Comparison of ENCODE assay signal across 21 cellular contexts in the genomic region with DNA sequence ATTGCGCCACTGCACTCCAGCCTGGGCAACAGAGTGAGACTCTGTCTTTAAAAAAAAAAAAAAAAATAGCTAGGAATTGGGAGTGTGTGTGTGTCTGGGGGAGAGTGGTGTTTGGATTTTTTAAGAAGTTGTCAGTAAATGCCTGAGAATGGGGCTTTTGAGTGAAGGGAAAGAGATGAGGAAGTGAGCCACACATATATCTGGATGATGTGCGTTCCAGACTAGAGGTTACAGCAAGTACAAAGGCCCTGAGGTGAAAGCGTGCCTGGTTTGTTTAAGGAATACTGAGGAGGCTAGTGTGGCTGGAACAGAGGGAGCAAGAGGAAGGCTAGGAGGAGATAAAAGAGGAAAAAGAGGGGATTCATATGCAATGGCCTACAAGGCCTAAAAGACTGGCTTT.
A peak's percentile ranks its signal among the peaks of the same experiment; 100 is the strongest.
DNase-seq lines count a peak whose midpoint lies in the region; ATAC-seq and TF ChIP-seq lines count a peak whose summit lies in the region.
"Had no signal": no experiment of that assay in that cellular context is flagged by ENCODE, and none has a peak within 500 bp of the region (broad histone marks: within the 10 kb centered on the region; RNA-seq: fewer than 3 reads in every experiment).

No MANE protein-coding gene starts in this region.

- CTCF ChIA-PET in activated B cell treated with CpG ODN at 0.5 μM for 24 hours (lab: Charles Lee) = no interaction called here

- H3K4me3 Mint-ChIP-seq in activated naive CD8-positive, alpha-beta T cell treated with anti-CD3 and anti-CD28 coated beads, Interleukin-2, amount 50 U/mL, for 24 hours = no peak overlapping the region
- H3K4me3 Mint-ChIP-seq in activated naive CD8-positive, alpha-beta T cell treated with anti-CD3 and anti-CD28 coated beads for 36 hours = no peak overlapping the region
- H3K4me3 Mint-ChIP-seq in activated B cell treated with CpG ODN at 0.5 μM for 24 hours (no peak overlapping the region), memory B cell (no peak overlapping the region)
- H3K4me3 Mint-ChIP-seq in stimulated activated memory B cell treated with anti-CD40 and anti-IgM and Interleukin-4, amounts not matched to agents 10 μg/mL and 1 μg/mL and 100 μg/mL, for 72 hours = no peak overlapping the region
- H3K4me3 Mint-ChIP-seq: CD14-positive monocyte; CD4-positive, alpha-beta T cell; CD8-positive, alpha-beta memory T cell had no signal

- no peak for ATAC-seq in activated naive CD8-positive, alpha-beta T cell treated with anti-CD3 and anti-CD28 coated beads, Interleukin-2, amount 50 U/mL, for 24 hours
- ATAC-seq in activated B cell treated with CpG ODN at 0.5 μM for 24 hours (ENCODE audit: low read depth) (no peak), memory B cell (ENCODE audit: low read depth) (no peak), Right ventricle myocardium inferior (no peak)
- no peak for ATAC-seq in stimulated activated memory B cell treated with anti-CD40 and anti-IgM and Interleukin-4, amounts not matched to agents 10 μg/mL and 1 μg/mL and 100 μg/mL, for 72 hours
- ATAC-seq: A549 had no signal

- H3K4me1 Mint-ChIP-seq in activated naive CD8-positive, alpha-beta T cell treated with anti-CD3 and anti-CD28 coated beads, Interleukin-2, amount 50 U/mL, for 24 hours = peaks cover 11% of the 10 kb centered on the region
- peaks cover 12% of the 10 kb centered on the region for H3K4me1 Mint-ChIP-seq in activated naive CD8-positive, alpha-beta T cell treated with anti-CD3 and anti-CD28 coated beads for 36 hours
- H3K4me1 Mint-ChIP-seq in activated B cell treated with CpG ODN at 0.5 μM for 24 hours (peaks cover 38% of the 10 kb centered on the region), memory B cell (peaks cover 27% of the 10 kb centered on the region)
- H3K4me1 Mint-ChIP-seq in stimulated activated memory B cell treated with anti-CD40 and anti-IgM and Interleukin-4, amounts not matched to agents 10 μg/mL and 1 μg/mL and 100 μg/mL, for 72 hours = peaks cover 49% of the 10 kb centered on the region

- POLR2A ChIA-PET in activated B cell treated with CpG ODN at 0.5 μM for 24 hours (lab: Charles Lee) = interaction anchor here (0.6 kb wide), 1 partner anchor 13 kb away, joined by 8 read pairs; no protein-coding TSS in a partner anchor

- H3K27me3 Mint-ChIP-seq in activated naive CD8-positive, alpha-beta T cell treated with anti-CD3 and anti-CD28 coated beads, Interleukin-2, amount 50 U/mL, for 24 hours = no peaks in the 10 kb centered on the region
- no peaks in the 10 kb centered on the region for H3K27me3 Mint-ChIP-seq in activated naive CD8-positive, alpha-beta T cell treated with anti-CD3 and anti-CD28 coated beads for 36 hours
- H3K27me3 Mint-ChIP-seq in activated B cell treated with CpG ODN at 0.5 μM for 24 hours = no peaks in the 10 kb centered on the region
- H3K27me3 Mint-ChIP-seq in memory B cell = no peaks in the 10 kb centered on the region
- no peaks in the 10 kb centered on the region for H3K27me3 Mint-ChIP-seq in stimulated activated memory B cell treated with anti-CD40 and anti-IgM and Interleukin-4, amounts not matched to agents 10 μg/mL and 1 μg/mL and 100 μg/mL, for 72 hours
- H3K27me3 Mint-ChIP-seq: CD4-positive, alpha-beta T cell had no signal

- no peak for TF ChIP-seq CTCF in activated B cell treated with CpG ODN at 0.5 μM for 24 hours (IDR thresholded peaks at IDR 0.05)

- H3K36me3 Mint-ChIP-seq in activated naive CD8-positive, alpha-beta T cell treated with anti-CD3 and anti-CD28 coated beads, Interleukin-2, amount 50 U/mL, for 24 hours (ENCODE audit: low read depth) = peaks cover 3% of the 10 kb centered on the region
- peaks cover 5% of the 10 kb centered on the region for H3K36me3 Mint-ChIP-seq in activated naive CD8-positive, alpha-beta T cell treated with anti-CD3 and anti-CD28 coated beads for 36 hours
- H3K36me3 Mint-ChIP-seq in activated B cell treated with CpG ODN at 0.5 μM for 24 hours (ENCODE audit: low read depth) (peaks cover 9% of the 10 kb centered on the region), memory B cell (peaks cover 12% of the 10 kb centered on the region)
- H3K36me3 Mint-ChIP-seq in stimulated activated memory B cell treated with anti-CD40 and anti-IgM and Interleukin-4, amounts not matched to agents 10 μg/mL and 1 μg/mL and 100 μg/mL, for 72 hours = peaks cover 27% of the 10 kb centered on the region

- intact Hi-C loops in activated B cell treated with CpG ODN at 0.5 μM for 24 hours (cut with micrococcal nuclease) = no loop called here
- intact Hi-C loops in Right ventricle myocardium inferior (cut with DNase I) = no loop called here

- DNase-seq in activated naive CD8-positive, alpha-beta T cell treated with anti-CD3 and anti-CD28 coated beads, Interleukin-2, amount 50 U/mL, for 24 hours = no peak
- no peak for DNase-seq in activated naive CD8-positive, alpha-beta T cell treated with anti-CD3 and anti-CD28 coated beads for 36 hours
- DNase-seq in activated B cell treated with CpG ODN at 0.5 μM for 24 hours (no peak), memory B cell (ENCODE audit: low spot score in 2 of 2) (no peak), NCI-H1436 treated with DMSO at 0.1 percent for 48 hours (lab: John Stamatoyannopoulos, UW) (no peak), NCI-H1694 (lab: John Stamatoyannopoulos, UW) (no peak), Right ventricle myocardium inferior (ENCODE audit: missing footprints) (no peak)
- DNase-seq: 8988T; ACHN; AML-193; BE2C; CD4-positive, alpha-beta T cell; CD8-positive, alpha-beta memory T cell; DMS 273 treated with DMSO at 0.1 percent for 48 hours; DMS79; EL; GDM1; GOT3 had no signal

- peak overlapping the region; percentile 33 for H3K27ac Mint-ChIP-seq in activated naive CD8-positive, alpha-beta T cell treated with anti-CD3 and anti-CD28 coated beads, Interleukin-2, amount 50 U/mL, for 24 hours
- no peak overlapping the region for H3K27ac Mint-ChIP-seq in activated naive CD8-positive, alpha-beta T cell treated with anti-CD3 and anti-CD28 coated beads for 36 hours
- peak overlapping the region; percentile 19 for H3K27ac Mint-ChIP-seq in activated B cell treated with CpG ODN at 0.5 μM for 24 hours
- peak overlapping the region; percentile 4 for H3K27ac Mint-ChIP-seq in memory B cell
- peak overlapping the region; percentile 38 for H3K27ac Mint-ChIP-seq in stimulated activated memory B cell treated with anti-CD40 and anti-IgM and Interleukin-4, amounts not matched to agents 10 μg/mL and 1 μg/mL and 100 μg/mL, for 72 hours
- H3K27ac Mint-ChIP-seq: CD4-positive, alpha-beta T cell had no signal

- H3K9me3 Mint-ChIP-seq in activated naive CD8-positive, alpha-beta T cell treated with anti-CD3 and anti-CD28 coated beads, Interleukin-2, amount 50 U/mL, for 24 hours = no peaks in the 10 kb centered on the region
- H3K9me3 Mint-ChIP-seq in activated naive CD8-positive, alpha-beta T cell treated with anti-CD3 and anti-CD28 coated beads for 36 hours = no peaks in the 10 kb centered on the region
- H3K9me3 Mint-ChIP-seq in activated B cell treated with CpG ODN at 0.5 μM for 24 hours (no peaks in the 10 kb centered on the region), memory B cell (no peaks in the 10 kb centered on the region)
- H3K9me3 Mint-ChIP-seq in stimulated activated memory B cell treated with anti-CD40 and anti-IgM and Interleukin-4, amounts not matched to agents 10 μg/mL and 1 μg/mL and 100 μg/mL, for 72 hours = peaks cover 6% of the 10 kb centered on the region
- H3K9me3 Mint-ChIP-seq: CD4-positive, alpha-beta T cell; CD8-positive, alpha-beta memory T cell had no signal
